In genomic region chr13:44805623-44806022, GRCh38 we compare ENCODE assay signal across 1 cellular context.
TF ChIP-seq lines count a peak whose summit lies in the region.

No MANE protein-coding gene starts in this region.

TF ChIP-seq in IMR-90, 13 proteins besides CTCF, POLR2A, EP300 and RAD21:
- no peak for TF ChIP-seq MAFK (IDR thresholded peaks at IDR 0.05; ENCODE audit: low read depth, low read length)
- TF ChIP-seq MXI1 (IDR thresholded peaks at IDR 0.05; ENCODE audit: borderline replicate concordance, low read depth, low read length), result no peak
- TF ChIP-seq SMC3 (IDR thresholded peaks at IDR 0.05; ENCODE audit: low read depth, low read length), result no peak
- TF ChIP-seq USF2 (IDR thresholded peaks at IDR 0.05; ENCODE audit: low read depth, low read length), result no peak
- no peak for TF ChIP-seq NFE2L2 (IDR thresholded peaks at IDR 0.05; ENCODE audit: low read depth, low read length)
- no peak for TF ChIP-seq ELK1 (IDR thresholded peaks at IDR 0.05; ENCODE audit: borderline replicate concordance, low read depth, low read length)
- TF ChIP-seq RCOR1 (IDR thresholded peaks at IDR 0.05; ENCODE audit: insufficient replicate concordance, low read length), result no peak
- TF ChIP-seq FOS (IDR thresholded peaks at IDR 0.05; ENCODE audit: low read depth, low read length), result no peak
- no peak for TF ChIP-seq MAZ (IDR thresholded peaks at IDR 0.05; ENCODE audit: borderline replicate concordance, low read depth, low read length)
- TF ChIP-seq BHLHE40 (IDR thresholded peaks at IDR 0.05; ENCODE audit: low read depth, low read length), result no peak
- TF ChIP-seq CEBPB (IDR thresholded peaks at IDR 0.05; ENCODE audit: low read depth, low read length), result no peak
- TF ChIP-seq RFX5 (IDR thresholded peaks at IDR 0.05; ENCODE audit: low read depth, low read length), result no peak
- no peak for TF ChIP-seq CHD1 (IDR thresholded peaks at IDR 0.05; ENCODE audit: low read depth, low read length)
